In genomic region chr15:67834593-67835348, GRCh38 we compare ENCODE assay signal across 10 cellular contexts. TPM values are rescaled to one million over a fixed set of nuclear protein-coding genes. Genes with fewer than 3 reads are reported as not detected.
A peak's percentile ranks its signal among the peaks of the same experiment; 100 is the strongest.
DNase-seq lines count a peak whose midpoint lies in the region; ATAC-seq and TF ChIP-seq lines count a peak whose summit lies in the region.
"Had no signal": no experiment of that assay in that cellular context is flagged by ENCODE, and none has a peak within 500 bp of the region (broad histone marks: within the 10 kb centered on the region; RNA-seq: fewer than 3 reads in every experiment).

No MANE protein-coding gene starts in this region.

- no peak overlapping the region for H3K27ac Mint-ChIP-seq in MCF 10A (ENCODE audit: low read depth, unreplicated experiment)

- no peaks in the 10 kb centered on the region for H3K9me3 ChIP-seq in breast epithelium
- no peaks in the 10 kb centered on the region for H3K9me3 ChIP-seq in ascending aorta
- H3K9me3 ChIP-seq in mesenchymal stem cell (ENCODE audit: control insufficient read depth, low read length): no peaks in the 10 kb centered on the region
- no peaks in the 10 kb centered on the region for H3K9me3 ChIP-seq in tibial nerve

- DNase-seq in breast epithelium (ENCODE audit: low spot score in 2 of 2) (no peak), MCF 10A (ENCODE audit: unreplicated experiment) (no peak), ascending aorta (ENCODE audit: low spot score in 2 of 2) (no peak), mesenchymal stem cell (no peak), tibial nerve (ENCODE audit: low spot score in 2 of 2) (no peak), NCI-H2029 treated with DMSO at 0.1 percent for 48 hours (lab: John Stamatoyannopoulos, UW) (no peak), NCI-H510A treated with DMSO at 0.1 percent for 48 hours (lab: John Stamatoyannopoulos, UW) (no peak)
- DNase-seq: posterior cingulate gyrus had no signal

- no peak overlapping the region for H3K4me3 Mint-ChIP-seq in MCF 10A (ENCODE audit: unreplicated experiment)

- CTCF ChIA-PET in MCF 10A (lab: Yijun Ruan, JAX): interaction anchor here (0.6 to 2.1 kb wide), 5 partner anchors 18 to 376 kb away, joined by 3 to 13 read pairs (median 3); no protein-coding TSS in a partner anchor

- no peak overlapping the region for H3K14ac ChIP-seq in mesenchymal stem cell (ENCODE audit: low read length in 2 of 2)

- H2BK12ac ChIP-seq in mesenchymal stem cell (ENCODE audit: low read length in 2 of 2): no peak overlapping the region

- POLR2A ChIA-PET in MCF 10A (lab: Yijun Ruan, JAX): no interaction called here

- H3K4me3 ChIP-seq in breast epithelium: peak overlapping the region; percentile 39 to 71 (median 46)
- H3K4me3 ChIP-seq in ascending aorta: peak overlapping the region; percentile 38 to 56
- H3K4me3 ChIP-seq in mesenchymal stem cell (ENCODE audit: insufficient read depth in 1 of 2, low read depth in 1 of 2, low read length in 2 of 2): peak overlapping the region in 1 of 2 experiments; percentile 70
- H3K4me3 ChIP-seq in tibial nerve: peak overlapping the region; percentile 4 to 41 (median 31)

- no peak overlapping the region for H3K18ac ChIP-seq in mesenchymal stem cell (ENCODE audit: low read depth in 1 of 2, low read length in 2 of 2)

- no peaks in the 10 kb centered on the region for H3K27me3 Mint-ChIP-seq in MCF 10A (ENCODE audit: insufficient read depth, unreplicated experiment)

- no peak overlapping the region for H2BK15ac ChIP-seq in mesenchymal stem cell (ENCODE audit: low read depth, poor library complexity, severe bottlenecking)

- 8% methylated on average over 58 of the region's 60 CpGs for WGBS in mesenchymal stem cell
- WGBS in tibial nerve, 2 donors: 5 to 6% methylated on average over 24 to 47 of the region's 60 CpGs

- ATAC-seq in GM18873 (IDR thresholded peaks at IDR 0.05; ENCODE audit: low FRiP score, unreplicated experiment): no peak

- no peaks in the 10 kb centered on the region for H3K36me3 ChIP-seq in breast epithelium
- H3K36me3 ChIP-seq in ascending aorta: no peaks in the 10 kb centered on the region
- H3K36me3 ChIP-seq in mesenchymal stem cell (ENCODE audit: control insufficient read depth in 1 of 2, insufficient read depth in 2 of 2, low read depth in 1 of 2, low read length in 2 of 2): no peaks in the 10 kb centered on the region
- no peaks in the 10 kb centered on the region for H3K36me3 ChIP-seq in tibial nerve

- intact Hi-C loops in breast epithelium (cut with DNase I; ENCODE audit: low total_unique reads): loop anchor here (10.0 kb wide), 2 partner anchors 310 to 720 kb away; partner anchors contain the start of gene C15orf61
- intact Hi-C loops in MCF 10A (cut with micrococcal nuclease): loop anchor here (1.0 to 10.0 kb wide), 3 partner anchors 314 to 770 kb away; partner anchors contain the start of gene SMAD3
- intact Hi-C loops in ascending aorta (cut with DNase I): loop anchor here (5.0 to 10.0 kb wide), 2 partner anchors 377 to 890 kb away; no protein-coding TSS in a partner anchor

- H3K36me3 Mint-ChIP-seq in MCF 10A (ENCODE audit: insufficient read depth, unreplicated experiment): peaks cover 7% of the 10 kb centered on the region

- no peak overlapping the region for H2AFZ ChIP-seq in mesenchymal stem cell (ENCODE audit: low read depth, low read length)

- TF ChIP-seq POLR2A in breast epithelium (IDR thresholded peaks at IDR 0.05): no peak
- TF ChIP-seq POLR2A in tibial nerve (IDR thresholded peaks at IDR 0.05): no peak

- no peak for TF ChIP-seq EP300 in tibial nerve (IDR thresholded peaks at IDR 0.05)

- H3K9me3 Mint-ChIP-seq in MCF 10A (ENCODE audit: unreplicated experiment): no peaks in the 10 kb centered on the region

- peak overlapping the region; percentile 11 for H3K9ac ChIP-seq in mesenchymal stem cell (ENCODE audit: low read length)

- TF ChIP-seq CTCF in breast epithelium (IDR thresholded peaks at IDR 0.05) (no peak), MCF 10A (IDR thresholded peaks at IDR 0.05; ENCODE audit: unreplicated experiment) (no peak), ascending aorta (IDR thresholded peaks at IDR 0.05) (no peak), tibial nerve (IDR thresholded peaks at IDR 0.05) (no peak)

- peak overlapping the region; percentile 8 for H3K4me2 ChIP-seq in mesenchymal stem cell (ENCODE audit: low read length, poor library complexity, severe bottlenecking)

- H3K4me1 Mint-ChIP-seq in MCF 10A (ENCODE audit: insufficient read depth, unreplicated experiment): peaks cover 9% of the 10 kb centered on the region

- no peak overlapping the region for H2AK5ac ChIP-seq in mesenchymal stem cell (ENCODE audit: low read length, severe bottlenecking)

- H3K27ac ChIP-seq in breast epithelium (no peak overlapping the region), ascending aorta (no peak overlapping the region), mesenchymal stem cell (ENCODE audit: low read length, poor library complexity, severe bottlenecking) (no peak overlapping the region), tibial nerve (no peak overlapping the region)

- H4K91ac ChIP-seq in mesenchymal stem cell (ENCODE audit: low read length): no peak overlapping the region

- H3K4me1 ChIP-seq in breast epithelium (peaks cover 13 to 16% of the 10 kb centered on the region in 2 donors), ascending aorta (peaks cover 10 to 32% of the 10 kb centered on the region in 2 donors), mesenchymal stem cell (ENCODE audit: control insufficient read depth, insufficient read depth, low read depth, low read length) (peaks cover 23% of the 10 kb centered on the region), tibial nerve (peaks cover 0 to 65% (median 34%) of the 10 kb centered on the region in 4 donors)

- no peak overlapping the region for H2BK120ac ChIP-seq in mesenchymal stem cell (ENCODE audit: low read depth, low read length)

- H3K4ac ChIP-seq in mesenchymal stem cell (ENCODE audit: low read depth in 1 of 2, low read length in 2 of 2): no peak overlapping the region

- H2BK5ac ChIP-seq in mesenchymal stem cell (ENCODE audit: low read depth, low read length, poor library complexity, severe bottlenecking): no peak overlapping the region

- no peak overlapping the region for H4K8ac ChIP-seq in mesenchymal stem cell (ENCODE audit: low read length)

- H3K79me1 ChIP-seq in mesenchymal stem cell (replicated peaks; ENCODE audit: low read length, poor library complexity, severe bottlenecking): no peaks in the 10 kb centered on the region

- BruUV-seq in MCF 10A (replicated peaks; lab: Mats Ljungman, UMichigan): no TSS peak

- peak overlapping the region in 1 of 2 experiments; percentile 14 for H3K23ac ChIP-seq in mesenchymal stem cell (ENCODE audit: low read length in 2 of 2)

- H3K27me3 ChIP-seq in breast epithelium (peaks cover 12 to 64% of the 10 kb centered on the region in 2 donors), ascending aorta (peaks cover 34% of the 10 kb centered on the region), mesenchymal stem cell (ENCODE audit: control insufficient read depth in 1 of 2, insufficient read depth in 1 of 2, low read length in 2 of 2) (peaks cover 73 to 77% of the 10 kb centered on the region in 2 experiments), tibial nerve (peaks cover 0 to 65% of the 10 kb centered on the region in 2 donors)

RNA-seq across cellular contexts. Expression of gene RNU6-1, which starts 5.1 kb away (rescaled TPM):
- total RNA-seq in breast epithelium: not detected
- not detected in 2 replicates for total RNA-seq in MCF 10A (2022)
- total RNA-seq in ascending aorta: not detected
- not detected for polyA plus RNA-seq in mesenchymal stem cell (2013, experiment 1 of 2)
- polyA plus RNA-seq in mesenchymal stem cell (2013, experiment 2 of 2): not detected
- not detected for total RNA-seq in tibial nerve
- total RNA-seq: HT-29 had no signal

RNA-seq across cellular contexts. Expression of gene SKOR1, which starts 9.5 kb away (rescaled TPM):
- total RNA-seq in breast epithelium: 1 to 10 TPM in 2 of 3 donors, under 1 TPM in 1; 0.98 to 1.8 (median 1.1) TPM
- total RNA-seq in MCF 10A (2022): 0.07 and 0.17 TPM in 2 replicates
- total RNA-seq in ascending aorta: not detected
- 0.06 TPM for polyA plus RNA-seq in mesenchymal stem cell (2013, experiment 1 of 2)
- polyA plus RNA-seq in mesenchymal stem cell (2013, experiment 2 of 2): 0.08 TPM
- 1 to 10 TPM in 1 of 4 donors, under 1 TPM in 3; 0.42 to 1.5 (median 0.82) TPM for total RNA-seq in tibial nerve
